Comparison of ENCODE assay signal across 9 cellular contexts in genomic region chr4:149684516-149684915, GRCh38.
"Had no signal": no experiment of that assay in that cellular context is flagged by ENCODE, and none has a peak within 500 bp of the region (broad histone marks: within the 10 kb centered on the region; RNA-seq: fewer than 3 reads in every experiment).

No MANE protein-coding gene starts in this region.

- ATAC-seq: HCT116, HepG2 had no signal

- H3K4me1 ChIP-seq: HAP-1 had no signal

- H3K4me1 Mint-ChIP-seq: IgD-negative memory B cell had no signal

- H3K27ac Mint-ChIP-seq: HFFc6, IgD-negative memory B cell had no signal

- H3K9me3 Mint-ChIP-seq: HFFc6 had no signal

- H3K27ac ChIP-seq: HL-60 had no signal

- H3K36me3 ChIP-seq: HAP-1 had no signal

- FAIRE-seq: HepG2 had no signal

- H3K9me3 ChIP-seq: HAP-1 had no signal

- DNase-seq: GOT3, H7, HFFc6, KBM-7 had no signal

- H3K4me3 ChIP-seq: HAP-1 had no signal

- H3K4me3 Mint-ChIP-seq: HFFc6, IgD-negative memory B cell had no signal

- H3K36me3 Mint-ChIP-seq: IgD-negative memory B cell had no signal

- H3K27me3 Mint-ChIP-seq: IgD-negative memory B cell had no signal
